1 cellular context compared by ENCODE assay signal in the genomic region with DNA sequence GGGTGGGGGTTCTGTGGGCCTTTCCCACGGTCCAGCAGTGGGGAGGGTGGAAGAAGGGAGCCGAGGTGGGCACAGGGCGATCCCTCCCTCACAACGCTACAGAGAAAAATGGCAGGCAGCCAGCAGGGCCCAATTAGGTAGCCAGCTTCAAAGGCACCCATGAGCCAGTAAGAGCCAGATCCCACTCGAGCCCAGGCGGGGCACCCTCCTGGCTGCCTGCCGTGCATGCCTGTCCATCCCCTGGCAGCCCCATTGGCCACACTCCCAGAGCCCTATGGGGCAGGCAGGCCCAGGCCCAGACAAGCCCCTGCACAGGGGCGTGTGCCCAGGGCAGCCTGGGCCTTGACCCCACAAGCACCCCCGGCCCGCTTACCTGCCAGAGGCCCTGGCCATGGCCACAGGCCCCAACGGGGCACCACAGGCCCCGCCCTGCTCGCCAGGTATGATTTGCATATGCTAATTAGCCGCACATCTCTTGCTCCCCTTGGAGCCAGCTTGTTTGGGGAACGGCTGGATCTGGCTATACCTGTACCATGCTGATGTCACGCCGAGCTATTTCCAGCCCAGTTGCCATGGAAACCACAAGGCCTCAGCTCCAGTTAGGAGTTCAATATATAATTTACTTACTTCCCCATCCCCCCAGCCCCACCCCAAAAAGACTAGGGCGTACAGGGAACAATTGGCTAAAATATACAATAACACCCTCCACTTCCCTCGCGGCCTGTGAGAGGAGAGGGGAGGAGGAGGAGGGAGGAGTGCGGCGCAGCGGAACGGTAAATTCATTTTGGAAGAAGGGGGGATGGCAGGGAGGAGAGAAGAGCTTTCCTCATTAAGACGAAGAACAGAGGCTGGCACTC.
A peak's percentile ranks its signal among the peaks of the same experiment; 100 is the strongest.
TF ChIP-seq lines count a peak whose summit lies in the region.

No MANE protein-coding gene starts in this region.

TF ChIP-seq in GM12878, 131 proteins besides CTCF, POLR2A, EP300 and RAD21:
- TF ChIP-seq, protein P1, sequence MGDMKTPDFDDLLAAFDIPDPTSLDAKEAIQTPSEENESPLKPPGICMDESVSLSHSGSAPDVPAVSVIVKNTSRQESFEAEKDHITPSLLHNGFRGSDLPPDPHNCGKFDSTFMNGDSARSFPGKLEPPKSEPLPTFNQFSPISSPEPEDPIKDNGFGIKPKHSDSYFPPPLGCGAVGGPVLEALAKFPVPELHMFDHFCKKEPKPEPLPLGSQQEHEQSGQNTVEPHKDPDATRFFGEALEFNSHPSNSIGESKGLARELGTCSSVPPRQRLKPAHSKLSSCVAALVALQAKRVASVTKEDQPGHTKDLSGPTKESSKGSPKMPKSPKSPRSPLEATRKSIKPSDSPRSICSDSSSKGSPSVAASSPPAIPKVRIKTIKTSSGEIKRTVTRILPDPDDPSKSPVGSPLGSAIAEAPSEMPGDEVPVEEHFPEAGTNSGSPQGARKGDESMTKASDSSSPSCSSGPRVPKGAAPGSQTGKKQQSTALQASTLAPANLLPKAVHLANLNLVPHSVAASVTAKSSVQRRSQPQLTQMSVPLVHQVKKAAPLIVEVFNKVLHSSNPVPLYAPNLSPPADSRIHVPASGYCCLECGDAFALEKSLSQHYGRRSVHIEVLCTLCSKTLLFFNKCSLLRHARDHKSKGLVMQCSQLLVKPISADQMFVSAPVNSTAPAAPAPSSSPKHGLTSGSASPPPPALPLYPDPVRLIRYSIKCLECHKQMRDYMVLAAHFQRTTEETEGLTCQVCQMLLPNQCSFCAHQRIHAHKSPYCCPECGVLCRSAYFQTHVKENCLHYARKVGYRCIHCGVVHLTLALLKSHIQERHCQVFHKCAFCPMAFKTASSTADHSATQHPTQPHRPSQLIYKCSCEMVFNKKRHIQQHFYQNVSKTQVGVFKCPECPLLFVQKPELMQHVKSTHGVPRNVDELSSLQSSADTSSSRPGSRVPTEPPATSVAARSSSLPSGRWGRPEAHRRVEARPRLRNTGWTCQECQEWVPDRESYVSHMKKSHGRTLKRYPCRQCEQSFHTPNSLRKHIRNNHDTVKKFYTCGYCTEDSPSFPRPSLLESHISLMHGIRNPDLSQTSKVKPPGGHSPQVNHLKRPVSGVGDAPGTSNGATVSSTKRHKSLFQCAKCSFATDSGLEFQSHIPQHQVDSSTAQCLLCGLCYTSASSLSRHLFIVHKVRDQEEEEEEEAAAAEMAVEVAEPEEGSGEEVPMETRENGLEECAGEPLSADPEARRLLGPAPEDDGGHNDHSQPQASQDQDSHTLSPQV (IDR thresholded peaks at IDR 0.05), result no peak
- TF ChIP-seq, protein P2, sequence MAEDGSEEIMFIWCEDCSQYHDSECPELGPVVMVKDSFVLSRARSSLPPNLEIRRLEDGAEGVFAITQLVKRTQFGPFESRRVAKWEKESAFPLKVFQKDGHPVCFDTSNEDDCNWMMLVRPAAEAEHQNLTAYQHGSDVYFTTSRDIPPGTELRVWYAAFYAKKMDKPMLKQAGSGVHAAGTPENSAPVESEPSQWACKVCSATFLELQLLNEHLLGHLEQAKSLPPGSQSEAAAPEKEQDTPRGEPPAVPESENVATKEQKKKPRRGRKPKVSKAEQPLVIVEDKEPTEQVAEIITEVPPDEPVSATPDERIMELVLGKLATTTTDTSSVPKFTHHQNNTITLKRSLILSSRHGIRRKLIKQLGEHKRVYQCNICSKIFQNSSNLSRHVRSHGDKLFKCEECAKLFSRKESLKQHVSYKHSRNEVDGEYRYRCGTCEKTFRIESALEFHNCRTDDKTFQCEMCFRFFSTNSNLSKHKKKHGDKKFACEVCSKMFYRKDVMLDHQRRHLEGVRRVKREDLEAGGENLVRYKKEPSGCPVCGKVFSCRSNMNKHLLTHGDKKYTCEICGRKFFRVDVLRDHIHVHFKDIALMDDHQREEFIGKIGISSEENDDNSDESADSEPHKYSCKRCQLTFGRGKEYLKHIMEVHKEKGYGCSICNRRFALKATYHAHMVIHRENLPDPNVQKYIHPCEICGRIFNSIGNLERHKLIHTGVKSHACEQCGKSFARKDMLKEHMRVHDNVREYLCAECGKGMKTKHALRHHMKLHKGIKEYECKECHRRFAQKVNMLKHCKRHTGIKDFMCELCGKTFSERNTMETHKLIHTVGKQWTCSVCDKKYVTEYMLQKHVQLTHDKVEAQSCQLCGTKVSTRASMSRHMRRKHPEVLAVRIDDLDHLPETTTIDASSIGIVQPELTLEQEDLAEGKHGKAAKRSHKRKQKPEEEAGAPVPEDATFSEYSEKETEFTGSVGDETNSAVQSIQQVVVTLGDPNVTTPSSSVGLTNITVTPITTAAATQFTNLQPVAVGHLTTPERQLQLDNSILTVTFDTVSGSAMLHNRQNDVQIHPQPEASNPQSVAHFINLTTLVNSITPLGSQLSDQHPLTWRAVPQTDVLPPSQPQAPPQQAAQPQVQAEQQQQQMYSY (CRISPR knock-in tag; IDR thresholded peaks at IDR 0.05), result no peak
- TF ChIP-seq POU2F2 (IDR thresholded peaks at IDR 0.05; ENCODE audit: borderline replicate concordance, low read depth, low read length), result 0 out of 3 replicates have a peak, but pooled peaks have one; percentile 26
- TF ChIP-seq ZNF622 (IDR thresholded peaks at IDR 0.05), result no peak
- TF ChIP-seq, protein P3, sequence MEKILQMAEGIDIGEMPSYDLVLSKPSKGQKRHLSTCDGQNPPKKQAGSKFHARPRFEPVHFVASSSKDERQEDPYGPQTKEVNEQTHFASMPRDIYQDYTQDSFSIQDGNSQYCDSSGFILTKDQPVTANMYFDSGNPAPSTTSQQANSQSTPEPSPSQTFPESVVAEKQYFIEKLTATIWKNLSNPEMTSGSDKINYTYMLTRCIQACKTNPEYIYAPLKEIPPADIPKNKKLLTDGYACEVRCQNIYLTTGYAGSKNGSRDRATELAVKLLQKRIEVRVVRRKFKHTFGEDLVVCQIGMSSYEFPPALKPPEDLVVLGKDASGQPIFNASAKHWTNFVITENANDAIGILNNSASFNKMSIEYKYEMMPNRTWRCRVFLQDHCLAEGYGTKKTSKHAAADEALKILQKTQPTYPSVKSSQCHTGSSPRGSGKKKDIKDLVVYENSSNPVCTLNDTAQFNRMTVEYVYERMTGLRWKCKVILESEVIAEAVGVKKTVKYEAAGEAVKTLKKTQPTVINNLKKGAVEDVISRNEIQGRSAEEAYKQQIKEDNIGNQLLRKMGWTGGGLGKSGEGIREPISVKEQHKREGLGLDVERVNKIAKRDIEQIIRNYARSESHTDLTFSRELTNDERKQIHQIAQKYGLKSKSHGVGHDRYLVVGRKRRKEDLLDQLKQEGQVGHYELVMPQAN (conservative IDR thresholded peaks at IDR 0.05), result no peak
- no peak for TF ChIP-seq CHD4 (IDR thresholded peaks at IDR 0.05)
- TF ChIP-seq BCL11A (IDR thresholded peaks at IDR 0.05; ENCODE audit: low read depth, low read length), result no peak
